ENCODE assay signal across 38 cellular contexts in genomic region chr6:161449521-161449920, GRCh38.
"Had no signal": no experiment of that assay in that cellular context is flagged by ENCODE, and none has a peak within 500 bp of the region (broad histone marks: within the 10 kb centered on the region; RNA-seq: fewer than 3 reads in every experiment).

No MANE protein-coding gene starts in this region.

- H3K9me3 ChIP-seq: ascending aorta, body of pancreas, breast epithelium had no signal

- H3K4me1 Mint-ChIP-seq: activated B cell treated with CpG ODN at 0.5 μM for 24 hours; activated naive CD4-positive, alpha-beta T cell treated with anti-CD3 and anti-CD28 coated beads, Interleukin-2, amount 50 U/mL, for 24 hours; activated naive CD8-positive, alpha-beta T cell treated with anti-CD3 and anti-CD28 coated beads, Interleukin-2, amount 50 U/mL, for 24 hours had no signal

- H3K27me3 Mint-ChIP-seq: activated CD4-positive, alpha-beta memory T cell treated with anti-CD3 and anti-CD28 coated beads for 36 hours; activated CD4-positive, alpha-beta T cell treated with anti-CD3 and anti-CD28 coated beads, Interleukin-2, amount 10 ng/mL, durations not matched to agents 24 days and 14 days; activated naive CD4-positive, alpha-beta T cell treated with anti-CD3 and anti-CD28 coated beads, Interleukin-2, amount 50 U/mL, for 24 hours; activated naive CD8-positive, alpha-beta T cell treated with anti-CD3 and anti-CD28 coated beads, Interleukin-2, amount 50 U/mL, for 24 hours had no signal

- H3K4me1 ChIP-seq: breast epithelium had no signal

- H3K27ac ChIP-seq: ascending aorta, body of pancreas, brain microvascular endothelial cell, breast epithelium, VCaP had no signal

- ATAC-seq: activated CD8-positive, alpha-beta T cell treated with anti-CD3 and anti-CD28 coated beads for 36 hours; activated naive CD8-positive, alpha-beta T cell treated with anti-CD3 and anti-CD28 coated beads, Interleukin-2, amount 50 U/mL, for 24 hours; activated T-cell treated with anti-CD3 and anti-CD28 coated beads, Interleukin-2, amount 50 U/mL, for 4 hours; activated T-cell treated with anti-CD3 and anti-CD28 coated beads, Interleukin-2, amount 50 U/mL, for 72 hours; body of pancreas had no signal

- H3K9me3 Mint-ChIP-seq: activated B cell treated with CpG ODN at 0.5 μM for 24 hours; activated CD4-positive, alpha-beta memory T cell treated with anti-CD3 and anti-CD28 coated beads for 36 hours; activated CD4-positive, alpha-beta T cell treated with anti-CD3 and anti-CD28 coated beads, Interleukin-2, amount 10 ng/mL, durations not matched to agents 24 days and 14 days; activated CD8-positive, alpha-beta T cell treated with anti-CD3 and anti-CD28 coated beads for 36 hours; activated naive CD4-positive, alpha-beta T cell treated with anti-CD3 and anti-CD28 coated beads, Interleukin-2, amount 10 ng/mL, durations not matched to agents 7 days and 5 days; activated naive CD4-positive, alpha-beta T cell treated with anti-CD3 and anti-CD28 coated beads, Interleukin-2, amount 50 U/mL, for 24 hours; activated naive CD8-positive, alpha-beta T cell treated with anti-CD3 and anti-CD28 coated beads, Interleukin-2, amount 10 ng/mL, durations not matched to agents 7 days and 5 days; activated naive CD8-positive, alpha-beta T cell treated with anti-CD3 and anti-CD28 coated beads, Interleukin-2, amount 50 U/mL, for 24 hours; activated T-cell treated with anti-CD3 and anti-CD28 coated beads, Interleukin-2, amount 50 U/mL, for 4 hours; activated T-cell treated with anti-CD3 and anti-CD28 coated beads, Interleukin-2, amount 50 U/mL, for 72 hours; activated T-helper 1 cell treated with anti-CD3 and anti-CD28 coated beads, Interleukin-12 subunit alpha, Interleukin-12 subunit beta, Interleukin-2, Interleukin-4 antibody, amounts not matched to agents 30 ng/mL and 10 ng/mL and 1 ng/mL, durations not matched to agents 14 hours and 24 hours and 36 hours; activated T-helper 2 cell treated with anti-CD3 and anti-CD28 coated beads, Interferon-gamma antibody, Interleukin-2, Interleukin-4, amounts not matched to agents 10 μg/mL and 5 μg/mL and 100 μg/mL, durations not matched to agents 14 hours and 24 hours and 36 hours; T-helper 1 cell treated with Interleukin-12 subunit alpha and Interleukin-12 subunit beta and Interleukin-4 antibody, amounts not matched to agents 30 μg/mL and 1 μg/mL, for 36 hours; T-helper 2 cell treated with Interferon-gamma antibody and Interleukin-4, amounts not matched to agents 5 μg/mL and 100 μg/mL, for 36 hours had no signal

- H3K4me3 ChIP-seq: ascending aorta, body of pancreas, breast epithelium had no signal

- H3K36me3 Mint-ChIP-seq: activated CD4-positive, alpha-beta memory T cell treated with anti-CD3 and anti-CD28 coated beads for 36 hours; activated naive CD4-positive, alpha-beta T cell treated with anti-CD3 and anti-CD28 coated beads, Interleukin-2, amount 10 ng/mL, durations not matched to agents 7 days and 5 days; activated naive CD4-positive, alpha-beta T cell treated with anti-CD3 and anti-CD28 coated beads, Interleukin-2, amount 50 U/mL, for 24 hours; activated naive CD8-positive, alpha-beta T cell; activated naive CD8-positive, alpha-beta T cell treated with anti-CD3 and anti-CD28 coated beads, Interleukin-2, amount 10 ng/mL, durations not matched to agents 7 days and 5 days had no signal

- H3K27me3 ChIP-seq: ascending aorta, body of pancreas, brain microvascular endothelial cell, breast epithelium had no signal

- H3K4me3 Mint-ChIP-seq: activated B cell treated with CpG ODN at 0.5 μM for 24 hours; activated CD4-positive, alpha-beta memory T cell treated with anti-CD3 and anti-CD28 coated beads for 36 hours; activated CD4-positive, alpha-beta T cell treated with anti-CD3 and anti-CD28 coated beads, Interleukin-2, amount 10 ng/mL, durations not matched to agents 24 days and 14 days; activated CD8-positive, alpha-beta T cell treated with anti-CD3 and anti-CD28 coated beads for 36 hours; activated naive CD4-positive, alpha-beta T cell treated with anti-CD3 and anti-CD28 coated beads, Interleukin-2, amount 10 ng/mL, durations not matched to agents 7 days and 5 days; activated naive CD4-positive, alpha-beta T cell treated with anti-CD3 and anti-CD28 coated beads, Interleukin-2, amount 50 U/mL, for 24 hours; activated naive CD8-positive, alpha-beta T cell; activated naive CD8-positive, alpha-beta T cell treated with anti-CD3 and anti-CD28 coated beads, Interleukin-2, amount 10 ng/mL, durations not matched to agents 7 days and 5 days; activated naive CD8-positive, alpha-beta T cell treated with anti-CD3 and anti-CD28 coated beads, Interleukin-2, amount 50 U/mL, for 24 hours; activated T-cell treated with anti-CD3 and anti-CD28 coated beads, Interleukin-2, amount 50 U/mL, for 4 hours; activated T-cell treated with anti-CD3 and anti-CD28 coated beads, Interleukin-2, amount 50 U/mL, for 72 hours; activated T-helper 1 cell treated with anti-CD3 and anti-CD28 coated beads, Interleukin-12 subunit alpha, Interleukin-12 subunit beta, Interleukin-2, Interleukin-4 antibody, amounts not matched to agents 30 ng/mL and 10 ng/mL and 1 ng/mL, durations not matched to agents 14 hours and 24 hours and 36 hours; T-helper 1 cell treated with Interleukin-12 subunit alpha and Interleukin-12 subunit beta and Interleukin-4 antibody, amounts not matched to agents 30 μg/mL and 1 μg/mL, for 36 hours; T-helper 2 cell treated with Interferon-gamma antibody and Interleukin-4, amounts not matched to agents 5 μg/mL and 100 μg/mL, for 36 hours had no signal

- H3K27ac Mint-ChIP-seq: activated B cell treated with CpG ODN at 0.5 μM for 24 hours; activated CD4-positive, alpha-beta memory T cell treated with anti-CD3 and anti-CD28 coated beads for 36 hours; activated CD4-positive, alpha-beta T cell treated with anti-CD3 and anti-CD28 coated beads, Interleukin-2, amount 10 ng/mL, durations not matched to agents 24 days and 14 days; activated CD8-positive, alpha-beta T cell treated with anti-CD3 and anti-CD28 coated beads for 36 hours; activated naive CD4-positive, alpha-beta T cell treated with anti-CD3 and anti-CD28 coated beads, Interleukin-2, amount 10 ng/mL, durations not matched to agents 7 days and 5 days; activated naive CD4-positive, alpha-beta T cell treated with anti-CD3 and anti-CD28 coated beads, Interleukin-2, amount 50 U/mL, for 24 hours; activated naive CD8-positive, alpha-beta T cell; activated naive CD8-positive, alpha-beta T cell treated with anti-CD3 and anti-CD28 coated beads, Interleukin-2, amount 10 ng/mL, durations not matched to agents 7 days and 5 days; activated naive CD8-positive, alpha-beta T cell treated with anti-CD3 and anti-CD28 coated beads, Interleukin-2, amount 50 U/mL, for 24 hours; activated T-cell treated with anti-CD3 and anti-CD28 coated beads, Interleukin-2, amount 50 U/mL, for 72 hours; activated T-helper 1 cell treated with anti-CD3 and anti-CD28 coated beads, Interleukin-12 subunit alpha, Interleukin-12 subunit beta, Interleukin-2, Interleukin-4 antibody, amounts not matched to agents 30 ng/mL and 10 ng/mL and 1 ng/mL, durations not matched to agents 14 hours and 24 hours and 36 hours; activated T-helper 2 cell treated with anti-CD3 and anti-CD28 coated beads, Interferon-gamma antibody, Interleukin-2, Interleukin-4, amounts not matched to agents 10 μg/mL and 5 μg/mL and 100 μg/mL, durations not matched to agents 14 hours and 24 hours and 36 hours; T-helper 1 cell treated with Interleukin-12 subunit alpha and Interleukin-12 subunit beta and Interleukin-4 antibody, amounts not matched to agents 30 μg/mL and 1 μg/mL, for 36 hours; T-helper 2 cell treated with Interferon-gamma antibody and Interleukin-4, amounts not matched to agents 5 μg/mL and 100 μg/mL, for 36 hours had no signal

- FAIRE-seq: TTC549 had no signal

- DNase-seq: activated B cell treated with CpG ODN at 0.5 μM for 24 hours; activated CD4-positive, alpha-beta memory T cell treated with anti-CD3 and anti-CD28 coated beads for 36 hours; activated CD4-positive, alpha-beta T cell treated with anti-CD3 and anti-CD28 coated beads for 4 hours; activated CD4-positive, alpha-beta T cell treated with anti-CD3 and anti-CD28 coated beads, Interleukin-2, amount 10 ng/mL, durations not matched to agents 24 days and 14 days; activated CD4-positive, alpha-beta T cell treated with anti-CD3 and anti-CD28 coated beads, Interleukin-2, amount 50 U/mL, for 1 hour; activated CD4-positive, alpha-beta T cell treated with anti-CD3 and anti-CD28 coated beads, Interleukin-2, amount 50 U/mL, for 4 hours; activated CD4-positive, CD25-positive, alpha-beta regulatory T cell treated with anti-CD3 and anti-CD28 coated beads, Interleukin-2, amount 50 U/mL, for 72 hours; activated CD8-positive, alpha-beta memory T cell treated with anti-CD3 and anti-CD28 coated beads, Interleukin-2, amount 50 U/mL, for 4 hours; activated CD8-positive, alpha-beta T cell treated with anti-CD3 and anti-CD28 coated beads for 36 hours; activated effector memory CD4-positive, alpha-beta T cell treated with Interleukin-2 at 50 U/mL for 16 hours; activated gamma-delta T cell; activated naive CD4-positive, alpha-beta T cell treated with anti-CD3 and anti-CD28 coated beads, Interleukin-2, amount 10 ng/mL, durations not matched to agents 7 days and 5 days; activated naive CD4-positive, alpha-beta T cell treated with Interleukin-2 at 50 U/mL for 16 hours; activated naive CD8-positive, alpha-beta T cell treated with anti-CD3 and anti-CD28 coated beads, Interleukin-2, amount 10 ng/mL, durations not matched to agents 7 days and 5 days; activated naive CD8-positive, alpha-beta T cell treated with anti-CD3 and anti-CD28 coated beads, Interleukin-2, amount 50 U/mL, for 24 hours; activated T-cell treated with anti-CD3 and anti-CD28 coated beads for 4 hours; activated T-cell treated with anti-CD3 and anti-CD28 coated beads, Interleukin-2, amount 50 U/mL, for 1 hour; activated T-cell treated with anti-CD3 and anti-CD28 coated beads, Interleukin-2, amount 50 U/mL, for 4 hours; activated T-cell treated with anti-CD3 and anti-CD28 coated beads, Interleukin-2, amount 50 U/mL, for 72 hours; amygdala; anterior cingulate cortex; body of pancreas; brain microvascular endothelial cell; central memory CD4-positive, alpha-beta T cell; SW 1271; T-helper 1 cell; T-helper 2 cell; T-helper 9 cell had no signal

- H3K36me3 ChIP-seq: ascending aorta, brain microvascular endothelial cell, breast epithelium had no signal
